In genomic region chr7:123557631-123558505, GRCh38 we compare ENCODE assay signal across 1 cellular context.
TF ChIP-seq lines count a peak whose summit lies in the region.

Gene NDUFA5, minus strand, starts transcription at chr7:123557818. Its CDS starts 23 bp downstream, at chr7:123557795.

TF ChIP-seq in HepG2, 621 proteins besides CTCF, POLR2A, EP300 and RAD21 (continued from another document and continues in another):
- TF ChIP-seq ARID3A (IDR thresholded peaks at IDR 0.05; ENCODE audit: low read depth, low read length): 0 out of 2 replicates have a peak, but pooled peaks have one; percentile 33
- no peak for TF ChIP-seq ADNP (CRISPR knock-in tag; IDR thresholded peaks at IDR 0.05)
- TF ChIP-seq AGO2 (optimal IDR thresholded peaks at IDR 0.05; ENCODE audit: low read depth, low read length): no peak
- peak; percentile 55; the same call in 1 of the 2 replicates for TF ChIP-seq HDAC2 (CRISPR knock-in tag; IDR thresholded peaks at IDR 0.05)
- no peak for TF ChIP-seq TERF1 (CRISPR knock-in tag; IDR thresholded peaks at IDR 0.05)
- no peak for TF ChIP-seq ZNF3 (CRISPR knock-in tag; IDR thresholded peaks at IDR 0.05)
- TF ChIP-seq ZNF883 (CRISPR knock-in tag; IDR thresholded peaks at IDR 0.05; ENCODE audit: not compliant biosample characterization): peak; percentile 37
- TF ChIP-seq SKIL (CRISPR knock-in tag; IDR thresholded peaks at IDR 0.05; ENCODE audit: borderline replicate concordance): no peak
- no peak for TF ChIP-seq BATF2 (CRISPR knock-in tag; IDR thresholded peaks at IDR 0.05)
- TF ChIP-seq ZFP36L1 (CRISPR knock-in tag; IDR thresholded peaks at IDR 0.05): no peak
- TF ChIP-seq ZNF10 (CRISPR knock-in tag; IDR thresholded peaks at IDR 0.05; ENCODE audit: borderline replicate concordance, low read depth): no peak
- TF ChIP-seq KLF16 (CRISPR knock-in tag; IDR thresholded peaks at IDR 0.05): peak in 1 of 2 experiments; percentile 49; a peak in 1 of 4 replicates
- no peak for TF ChIP-seq ZSCAN12 (CRISPR knock-in tag; IDR thresholded peaks at IDR 0.05)
- TF ChIP-seq IRX3 (CRISPR knock-in tag; IDR thresholded peaks at IDR 0.05; ENCODE audit: borderline replicate concordance, low read depth): peak; percentile 67; the same call in 1 of the 2 replicates
- TF ChIP-seq TCF7L2 (IDR thresholded peaks at IDR 0.05; ENCODE audit: low read depth, low read length): no peak
- no peak for TF ChIP-seq ZNF18 (CRISPR knock-in tag; IDR thresholded peaks at IDR 0.05; ENCODE audit: insufficient replicate concordance)
- TF ChIP-seq SNAI1 (CRISPR knock-in tag; IDR thresholded peaks at IDR 0.05; ENCODE audit: borderline replicate concordance): no peak
- no peak for TF ChIP-seq MTA3 (CRISPR knock-in tag; IDR thresholded peaks at IDR 0.05)
- TF ChIP-seq U2AF1 (optimal IDR thresholded peaks at IDR 0.05; ENCODE audit: low read depth, low read length): no peak
- peak; percentile 72; the same call in 1 of the 2 replicates for TF ChIP-seq SNAPC5 (CRISPR knock-in tag; IDR thresholded peaks at IDR 0.05; ENCODE audit: borderline replicate concordance)
- TF ChIP-seq IKZF1 (IDR thresholded peaks at IDR 0.05): no peak
- no peak for TF ChIP-seq ZSCAN9 (CRISPR knock-in tag; IDR thresholded peaks at IDR 0.05; ENCODE audit: borderline replicate concordance)
- TF ChIP-seq PAX8 (CRISPR knock-in tag; IDR thresholded peaks at IDR 0.05; ENCODE audit: borderline replicate concordance): no peak
- TF ChIP-seq ZNF616 (CRISPR knock-in tag; IDR thresholded peaks at IDR 0.05; ENCODE audit: low read depth): no peak
- TF ChIP-seq ZNF839 (CRISPR knock-in tag; IDR thresholded peaks at IDR 0.05; ENCODE audit: borderline replicate concordance): peak; percentile 48; the same call in 1 of the 2 replicates
- no peak for TF ChIP-seq LCORL (IDR thresholded peaks at IDR 0.05)
- no peak for TF ChIP-seq LCORL (CRISPR knock-in tag; IDR thresholded peaks at IDR 0.05)
- no peak for TF ChIP-seq ZNF784 (CRISPR knock-in tag; IDR thresholded peaks at IDR 0.05; ENCODE audit: borderline replicate concordance)
- peak; percentile 85 for TF ChIP-seq SP5 (CRISPR knock-in tag; IDR thresholded peaks at IDR 0.05; ENCODE audit: borderline replicate concordance, low read depth)
- no peak for TF ChIP-seq ZNF367 (CRISPR knock-in tag; IDR thresholded peaks at IDR 0.05; ENCODE audit: borderline replicate concordance)
- no peak for TF ChIP-seq LRRFIP1 (CRISPR knock-in tag; conservative IDR thresholded peaks at IDR 0.05)
- peak; percentile 64; the same call in 1 of the 2 replicates for TF ChIP-seq ZBTB26 (CRISPR knock-in tag; IDR thresholded peaks at IDR 0.05; ENCODE audit: borderline replicate concordance)
- TF ChIP-seq HNRNPUL1 (IDR thresholded peaks at IDR 0.05; ENCODE audit: low read depth, low read length): no peak
- no peak for TF ChIP-seq TEF (CRISPR knock-in tag; IDR thresholded peaks at IDR 0.05)
- peak; percentile 91; the same call in 2 of the 3 replicates for TF ChIP-seq MXI1 (IDR thresholded peaks at IDR 0.05; ENCODE audit: borderline replicate concordance, low read depth, low read length)
- no peak for TF ChIP-seq ZNF282 (IDR thresholded peaks at IDR 0.05; ENCODE audit: partially characterized antibody)
- TF ChIP-seq ZNF558 (CRISPR knock-in tag; IDR thresholded peaks at IDR 0.05; ENCODE audit: borderline replicate concordance): no peak
- peak; percentile 80; the same call in 1 of the 2 replicates for TF ChIP-seq ZMYM4 (CRISPR knock-in tag; IDR thresholded peaks at IDR 0.05)
- TF ChIP-seq RBAK (CRISPR knock-in tag; IDR thresholded peaks at IDR 0.05): no peak
- no peak for TF ChIP-seq HNRNPH1 (optimal IDR thresholded peaks at IDR 0.05; ENCODE audit: low read depth, low read length)
- TF ChIP-seq EED (CRISPR knock-in tag; IDR thresholded peaks at IDR 0.05): no peak
- TF ChIP-seq FOXO1 (CRISPR knock-in tag; IDR thresholded peaks at IDR 0.05): no peak
- TF ChIP-seq ZNF776 (CRISPR knock-in tag; IDR thresholded peaks at IDR 0.05): no peak
- TF ChIP-seq ZBTB25 (CRISPR knock-in tag; IDR thresholded peaks at IDR 0.05): no peak
- TF ChIP-seq HOXA5 (CRISPR knock-in tag; IDR thresholded peaks at IDR 0.05): no peak
- TF ChIP-seq ZNF30 (CRISPR knock-in tag; IDR thresholded peaks at IDR 0.05): no peak
- TF ChIP-seq ZNF101 (CRISPR knock-in tag; IDR thresholded peaks at IDR 0.05; ENCODE audit: borderline replicate concordance, low read depth): no peak
- TF ChIP-seq ATF1 (CRISPR knock-in tag; IDR thresholded peaks at IDR 0.05): peak; percentile 91
- TF ChIP-seq ZNF781 (CRISPR knock-in tag; IDR thresholded peaks at IDR 0.05; ENCODE audit: borderline replicate concordance, not compliant biosample characterization): no peak
- no peak for TF ChIP-seq REL (CRISPR knock-in tag; conservative IDR thresholded peaks at IDR 0.05)
- no peak for TF ChIP-seq ZFYVE20 (CRISPR knock-in tag; IDR thresholded peaks at IDR 0.05; ENCODE audit: borderline replicate concordance, low read depth)
- TF ChIP-seq POLR2AphosphoS5 (IDR thresholded peaks at IDR 0.05; ENCODE audit: low read depth, low read length): peak; percentile 86
- TF ChIP-seq NAIF1 (CRISPR knock-in tag; IDR thresholded peaks at IDR 0.05; ENCODE audit: borderline replicate concordance): no peak
- peak; percentile 90 for TF ChIP-seq POGZ (CRISPR knock-in tag; IDR thresholded peaks at IDR 0.05)
- no peak for TF ChIP-seq HNRNPL (IDR thresholded peaks at IDR 0.05; ENCODE audit: low read depth, low read length)
- no peak for TF ChIP-seq ZNF264 (CRISPR knock-in tag; IDR thresholded peaks at IDR 0.05)
- no peak for TF ChIP-seq CCDC6 (CRISPR knock-in tag; IDR thresholded peaks at IDR 0.05)
- no peak for TF ChIP-seq MAF1 (CRISPR knock-in tag; IDR thresholded peaks at IDR 0.05; ENCODE audit: borderline replicate concordance)
- TF ChIP-seq FLYWCH1 (CRISPR knock-in tag; IDR thresholded peaks at IDR 0.05): no peak
- no peak for TF ChIP-seq ZSCAN20 (CRISPR knock-in tag; IDR thresholded peaks at IDR 0.05; ENCODE audit: borderline replicate concordance)
